In genomic region chr20:34708621-34709043, GRCh38 we compare ENCODE assay signal across 7 cellular contexts. TPM values are rescaled to one million over a fixed set of nuclear protein-coding genes. Genes with fewer than 3 reads are reported as not detected.
DNase-seq lines count a peak whose midpoint lies in the region; ATAC-seq, FAIRE-seq and TF ChIP-seq lines count a peak whose summit lies in the region.

No MANE protein-coding gene starts in this region.

- H3K27ac ChIP-seq in OCI-LY1 (ENCODE audit: low read depth, low read length, poor library complexity, severe bottlenecking), result no peak overlapping the region

- H3K9me2 ChIP-seq in OCI-LY1 (ENCODE audit: low read depth, low read length), result no peaks in the 10 kb centered on the region

- no peaks in the 10 kb centered on the region for H4K20me1 ChIP-seq in OCI-LY1 (ENCODE audit: insufficient read depth, low read length)

- H2AFZ ChIP-seq in OCI-LY1 (ENCODE audit: low read length), result no peak overlapping the region

- no peaks in the 10 kb centered on the region for H3K27me3 ChIP-seq in OCI-LY1 (ENCODE audit: insufficient read depth, low read length)

- no peak for FAIRE-seq in frontal cortex (lab: Jason Lieb, UNC)

- H3K36me3 ChIP-seq in OCI-LY1 (ENCODE audit: insufficient read depth, low read length), result no peaks in the 10 kb centered on the region

- H3K4me3 ChIP-seq in OCI-LY1 (ENCODE audit: low read depth, low read length, poor library complexity, severe bottlenecking), result peak overlapping the region; percentile 70

- TF ChIP-seq CTCF in GM13976 (IDR thresholded peaks at IDR 0.05; ENCODE audit: borderline replicate concordance, control extremely low read depth, extremely low read depth, insufficient read depth, missing control alignments), result peak; percentile 59
- TF ChIP-seq CTCF in OCI-LY1 (IDR thresholded peaks at IDR 0.05; ENCODE audit: low read length), result peak; percentile 81
- no peak for TF ChIP-seq CTCF in omental fat pad (IDR thresholded peaks at IDR 0.05)

- no peaks in the 10 kb centered on the region for H3K79me2 ChIP-seq in OCI-LY1 (ENCODE audit: insufficient read depth, low read length)

- H3K9me3 ChIP-seq in OCI-LY1 (ENCODE audit: low read length), result no peaks in the 10 kb centered on the region

- peak; percentile 69 for DNase-seq in GM13976 (ENCODE audit: low spot score)
- DNase-seq in activated effector memory CD4-positive, alpha-beta T cell treated with Interleukin-2 at 50 U/mL for 16 hours, result peak; percentile 43
- DNase-seq in frontal cortex (ENCODE audit: low spot score in 2 of 2), result peak; percentile 51 to 76
- no peak for DNase-seq in omental fat pad (ENCODE audit: low spot score)
- DNase-seq in ureter (ENCODE audit: low spot score), result peak; percentile 68

- in situ Hi-C loops in GM13976 (cut with MboI; ENCODE audit: low sequenced_read_pairs, unreplicated experiment), result loop anchor here (10.0 kb wide), 1 partner anchor 174 kb away; no protein-coding TSS in a partner anchor

- ATAC-seq in HG02981 (IDR thresholded peaks at IDR 0.05; ENCODE audit: unreplicated experiment) (peak; percentile 9), omental fat pad (ENCODE audit: low FRiP score) (peak; percentile 1)

- H3F3A ChIP-seq in OCI-LY1 (ENCODE audit: insufficient read depth, low read length), result no peaks in the 10 kb centered on the region

- H3K9ac ChIP-seq in OCI-LY1 (ENCODE audit: low read length), result peak overlapping the region; percentile 65; the same call in 1 of the 2 replicates

- H3K4me1 ChIP-seq in OCI-LY1 (ENCODE audit: insufficient read depth, low read length, severe bottlenecking), result peaks cover 23% of the 10 kb centered on the region

- H3K4me2 ChIP-seq in OCI-LY1 (ENCODE audit: low read length), result peak overlapping the region; percentile 86

RNA-seq across cellular contexts. Expression of gene TP53INP2, which starts 4.5 kb away (rescaled TPM):
- 3.7 TPM for total RNA-seq in frontal cortex
- 10 to 100 TPM in 3 of 4 donors, 1 to 10 TPM in 1; 8.6 to 19.7 (median 15.1) TPM for total RNA-seq in omental fat pad
- 31.9 TPM for total RNA-seq in ureter

RNA-seq across cellular contexts. Expression of gene PIGU, which starts 31.7 kb away (rescaled TPM):
- total RNA-seq in frontal cortex (13.9 TPM), omental fat pad (10 to 100 TPM; 10.2 to 16.8 (median 14.2) TPM), ureter (33.5 TPM)

Comparison
In these comparisons a context has a peak if more than half of its experiments do, and no peak if none do; other contexts are left out.
1. CTCF ChIP-seq: peak in GM13976 (single experiment) and OCI-LY1 (single experiment); none in omental fat pad (0 of 3).